9 cellular contexts compared by ENCODE assay signal in genomic region chr10:119401671-119402395, GRCh38.
DNase-seq lines count a peak whose midpoint lies in the region; ATAC-seq and TF ChIP-seq lines count a peak whose summit lies in the region.
"Had no signal": no experiment of that assay in that cellular context is flagged by ENCODE, and none has a peak within 500 bp of the region (broad histone marks: within the 10 kb centered on the region; RNA-seq: fewer than 3 reads in every experiment).

No MANE protein-coding gene starts in this region.

- CTCF ChIA-PET in A673 (lab: Charles Lee): no interaction called here

- H3K27me3 ChIP-seq in aorta (ENCODE audit: control insufficient read depth in 1 of 2, insufficient read depth in 2 of 2, low read length in 1 of 2) (no peaks in the 10 kb centered on the region), A673 (replicated peaks; ENCODE audit: insufficient read depth, low read depth, low read length, poor library complexity) (no peaks in the 10 kb centered on the region)

- ATAC-seq in Right ventricle myocardium inferior (peak; percentile 93), memory B cell (ENCODE audit: low read depth) (no peak), aorta (ENCODE audit: low FRiP score) (peak; percentile 84)

- H3K4me1 ChIP-seq in aorta (ENCODE audit: control insufficient read depth in 1 of 2, insufficient read depth in 2 of 2, low read length in 2 of 2): no peaks in the 10 kb centered on the region
- no peaks in the 10 kb centered on the region for H3K4me1 ChIP-seq in A673 (ENCODE audit: insufficient read depth, low read length, poor library complexity, severe bottlenecking)

- no peaks in the 10 kb centered on the region for H3K27me3 Mint-ChIP-seq in memory B cell

- H3K9me3 ChIP-seq in aorta (ENCODE audit: control insufficient read depth, low read length): no peaks in the 10 kb centered on the region
- H3K9me3 ChIP-seq in A673 (ENCODE audit: low read depth, low read length, poor library complexity, severe bottlenecking): no peaks in the 10 kb centered on the region

- peak overlapping the region; percentile 83 for H3K27ac Mint-ChIP-seq in memory B cell

- POLR2A ChIA-PET in A673 (lab: Charles Lee; ENCODE audit: low non-redundant PET): no interaction called here

- H3K36me3 ChIP-seq in aorta (ENCODE audit: control insufficient read depth in 1 of 2, insufficient read depth in 2 of 2, low read length in 1 of 2): peaks cover 0 to 3% of the 10 kb centered on the region in 2 donors
- peaks cover 2% of the 10 kb centered on the region for H3K36me3 ChIP-seq in A673 (ENCODE audit: insufficient read depth, low read length, poor library complexity, severe bottlenecking)

- DNase-seq in Right ventricle myocardium inferior (ENCODE audit: missing footprints) (peak; percentile 80), cardiac septum (ENCODE audit: low spot score) (no peak), dedifferentiated amniotic fluid mesenchymal stem cell (ENCODE audit: extremely low spot score) (peak; percentile 91), memory B cell (ENCODE audit: low spot score in 2 of 2) (no peak), aorta (peak; percentile 78 to 86), mesenteric fat pad (ENCODE audit: low spot score) (no peak), A673 (ENCODE audit: low spot score) (no peak)
- DNase-seq in effector CD4-positive, alpha-beta T cell: no peak

- H3K36me3 Mint-ChIP-seq in memory B cell: peaks cover 10% of the 10 kb centered on the region

- no peaks in the 10 kb centered on the region for H3K9me3 Mint-ChIP-seq in memory B cell

- H3K4me3 ChIP-seq in aorta (ENCODE audit: low read length in 2 of 2): no peak overlapping the region
- no peak overlapping the region for H3K4me3 ChIP-seq in A673 (ENCODE audit: low read depth, low read length, poor library complexity, severe bottlenecking)

- TF ChIP-seq CTCF in A673 (conservative IDR thresholded peaks at IDR 0.05; ENCODE audit: low read depth, low read length): no peak

- intact Hi-C loops in Right ventricle myocardium inferior (cut with DNase I): no loop called here
- intact Hi-C loops in cardiac septum (cut with DNase I): no loop called here
- intact Hi-C loops in aorta (cut with DNase I): no loop called here
- intact Hi-C loops in A673 (cut with micrococcal nuclease; ENCODE audit: unreplicated experiment): no loop called here

- 40 to 43% methylated on average over 14 of the region's 14 CpGs for WGBS in aorta, 2 donors

- H3K4me3 Mint-ChIP-seq in memory B cell: no peak overlapping the region

- no peak overlapping the region for H3K27ac ChIP-seq in aorta (ENCODE audit: low read depth in 1 of 2, low read length in 2 of 2)
- H3K27ac ChIP-seq in A673 (ENCODE audit: low read depth, low read length, poor library complexity, severe bottlenecking): no peak overlapping the region
- H3K27ac ChIP-seq: C4-2B had no signal

- no TSS peak for BruUV-seq in A673 (replicated peaks; lab: Mats Ljungman, UMichigan)

- peaks cover 15% of the 10 kb centered on the region for H3K4me1 Mint-ChIP-seq in memory B cell

Comparison
In these comparisons a context has a peak if more than half of its experiments do, and no peak if none do; other contexts are left out.
1. DNase-seq: peak in Right ventricle myocardium inferior (single experiment), dedifferentiated amniotic fluid mesenchymal stem cell (single experiment) and aorta (2 of 2); none in cardiac septum (single experiment), memory B cell (0 of 2), mesenteric fat pad (single experiment), A673 (single experiment) and effector CD4-positive, alpha-beta T cell (single experiment).